Comparison of ENCODE assay signal across 11 cellular contexts in the genomic region with DNA sequence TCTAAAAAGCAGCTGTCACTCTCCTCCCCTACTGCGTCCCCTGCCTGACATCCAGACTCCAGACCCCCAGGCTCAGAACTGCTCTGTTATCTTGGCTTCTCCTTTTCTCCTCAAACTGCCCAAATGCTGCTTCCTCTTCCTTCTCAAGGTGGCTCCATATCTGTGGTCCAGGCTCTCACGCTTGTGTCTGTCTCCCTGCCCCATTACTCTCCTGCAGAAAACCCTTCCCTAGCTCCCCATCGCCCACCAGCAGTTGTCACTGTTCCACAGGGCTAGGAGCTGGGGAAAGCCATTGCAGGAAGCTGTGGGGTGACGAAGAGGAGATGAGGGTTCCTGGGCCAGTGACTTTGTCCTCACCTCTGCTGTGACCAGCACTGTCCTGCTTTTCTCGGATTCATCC. TPM values are rescaled to one million over a fixed set of nuclear protein-coding genes. Genes with fewer than 3 reads are reported as not detected.
DNase-seq lines count a peak whose midpoint lies in the region; ATAC-seq, FAIRE-seq and TF ChIP-seq lines count a peak whose summit lies in the region.
"Had no signal": no experiment of that assay in that cellular context is flagged by ENCODE, and none has a peak within 500 bp of the region (broad histone marks: within the 10 kb centered on the region; RNA-seq: fewer than 3 reads in every experiment).

No MANE protein-coding gene starts in this region.

- POLR2A ChIA-PET in endothelial cell of umbilical vein (lab: Charles Lee): interaction anchor here (1.1 kb wide), 1 partner anchor 182 kb away, joined by 4 read pairs; no protein-coding TSS in a partner anchor

- no TSS peak for BruUV-seq in endothelial cell of umbilical vein (replicated peaks; lab: Mats Ljungman, UMichigan)

- DNase-seq in NCI-H82 (lab: John Stamatoyannopoulos, UW) (peak; percentile 54), NCI-H82 treated with DMSO at 0.1 percent for 48 hours (lab: John Stamatoyannopoulos, UW; ENCODE audit: unreplicated experiment) (no peak), NB4 (ENCODE audit: low read depth) (peak; percentile 36), endothelial cell of umbilical vein (ENCODE audit: low read depth, low spot score) (peak; percentile 36), retinal pigment epithelial cell (ENCODE audit: low read depth) (no peak), SK-N-DZ (ENCODE audit: low spot score) (no peak)
- no peak for DNase-seq in NK-92 treated with Interleukin-12 subunit alpha and Interleukin-12 subunit beta, amount 100 ng/mL, for 24 hours (lab: John Stamatoyannopoulos, UW)
- DNase-seq: activated T-cell treated with anti-CD3 and anti-CD28 coated beads, Interleukin-2, amount 50 U/mL, for 4 hours had no signal

- peak; percentile 18 for FAIRE-seq in endothelial cell of umbilical vein (lab: Jason Lieb, UNC)

- TF ChIP-seq CTCF in NB4 (IDR thresholded peaks at IDR 0.05; ENCODE audit: low read depth, low read length): no peak
- TF ChIP-seq CTCF in endothelial cell of umbilical vein (IDR thresholded peaks at IDR 0.05; ENCODE audit: extremely low read depth in 1 of 2, insufficient read depth in 1 of 2, low read depth in 1 of 2, low read length in 2 of 2): peak; percentile 25 to 49
- peak; percentile 75 for TF ChIP-seq CTCF in retinal pigment epithelial cell (conservative IDR thresholded peaks at IDR 0.05; ENCODE audit: low read depth, low read length)

- no peaks in the 10 kb centered on the region for H3K9me1 ChIP-seq in endothelial cell of umbilical vein (replicated peaks; ENCODE audit: control insufficient read depth, extremely low read depth, insufficient read depth, low read length)

- H3K9ac ChIP-seq in endothelial cell of umbilical vein (replicated peaks; ENCODE audit: extremely low read depth, insufficient read depth, low read length): no peak overlapping the region
- H3K9ac ChIP-seq: parathyroid adenoma had no signal

- no peaks in the 10 kb centered on the region for H3K79me2 ChIP-seq in endothelial cell of umbilical vein (ENCODE audit: control insufficient read depth, insufficient read depth, low read length)
- H3K79me2 ChIP-seq: parathyroid adenoma had no signal

- peak overlapping the region; percentile 7 for H2AFZ ChIP-seq in endothelial cell of umbilical vein (ENCODE audit: low read depth, low read length)
- H2AFZ ChIP-seq: parathyroid adenoma had no signal

- no peak overlapping the region for H3K4me2 ChIP-seq in endothelial cell of umbilical vein (ENCODE audit: insufficient read depth, low read length)

- no peaks in the 10 kb centered on the region for H4K20me1 ChIP-seq in endothelial cell of umbilical vein (replicated peaks; ENCODE audit: control insufficient read depth, extremely low read depth, insufficient read depth, low read length)

- H3K4me3 ChIP-seq in NB4 (ENCODE audit: low read depth, low read length) (no peak overlapping the region), endothelial cell of umbilical vein (replicated peaks in 1 of 3; ENCODE audit: insufficient read depth in 1 of 3, low read depth in 1 of 3, low read length in 3 of 3) (no peak overlapping the region), retinal pigment epithelial cell (ENCODE audit: low read length) (no peak overlapping the region)
- H3K4me3 ChIP-seq: coronary artery had no signal

- intact Hi-C loops in endothelial cell of umbilical vein (cut with micrococcal nuclease): loop anchor here (1.0 to 10.0 kb wide), 3 partner anchors 117 to 719 kb away; partner anchors contain the start of gene ALDH1A2

- H3K27me3 ChIP-seq in endothelial cell of umbilical vein (ENCODE audit: control insufficient read depth in 2 of 2, insufficient read depth in 2 of 2, low read length in 2 of 2): no peaks in the 10 kb centered on the region

- H3K9me3 ChIP-seq in endothelial cell of umbilical vein (replicated peaks; ENCODE audit: control insufficient read depth, insufficient read depth, low read length): no peaks in the 10 kb centered on the region

- peaks cover 5% of the 10 kb centered on the region for H3K4me1 ChIP-seq in endothelial cell of umbilical vein (ENCODE audit: control insufficient read depth, extremely low read depth, insufficient read depth, low read length)
- H3K4me1 ChIP-seq: parathyroid adenoma had no signal

- no peaks in the 10 kb centered on the region for H3K36me3 ChIP-seq in endothelial cell of umbilical vein (ENCODE audit: control insufficient read depth in 2 of 2, extremely low read depth in 1 of 2, insufficient read depth in 2 of 2, low read length in 2 of 2)

- CTCF ChIA-PET in endothelial cell of umbilical vein (lab: Charles Lee): interaction anchor here (0.8 to 13.5 kb wide), 26 partner anchors 10 to 203 kb away, joined by 3 to 680 read pairs (median 6); partner anchors contain the start of gene CGNL1

- TF ChIP-seq POLR2A in NB4 (IDR thresholded peaks at IDR 0.05; ENCODE audit: extremely low read depth, insufficient read length) (no peak), endothelial cell of umbilical vein (IDR thresholded peaks at IDR 0.05; ENCODE audit: low read depth, low read length) (no peak)

- H3K27ac ChIP-seq in endothelial cell of umbilical vein (ENCODE audit: insufficient read depth, low read depth, low read length): no peak overlapping the region
- H3K27ac ChIP-seq: coronary artery, parathyroid adenoma had no signal

- dilution Hi-C loops in endothelial cell of umbilical vein (cut with MboI; ENCODE audit: extremely low pct_ligation_motif_present, low sequenced_read_pairs): loop anchor here (25.0 kb wide), 1 partner anchor 192 kb away; no protein-coding TSS in a partner anchor

- no peak for ATAC-seq in GM18511 (IDR thresholded peaks at IDR 0.05; ENCODE audit: unreplicated experiment)
- ATAC-seq: activated T-cell treated with anti-CD3 and anti-CD28 coated beads, Interleukin-2, amount 50 U/mL, for 4 hours had no signal

TF ChIP-seq in endothelial cell of umbilical vein, 7 proteins besides CTCF, POLR2A, EP300 and RAD21:
- TF ChIP-seq FOS (IDR thresholded peaks at IDR 0.05; ENCODE audit: borderline replicate concordance, insufficient read depth, low read length): no peak
- no peak for TF ChIP-seq JUN (IDR thresholded peaks at IDR 0.05; ENCODE audit: borderline replicate concordance, insufficient read depth, insufficient read length, low read depth)
- no peak for TF ChIP-seq MAX (IDR thresholded peaks at IDR 0.05; ENCODE audit: insufficient read depth, insufficient read length)
- TF ChIP-seq EZH2 (IDR thresholded peaks at IDR 0.05; ENCODE audit: borderline replicate concordance, low read depth, low read length, severe bottlenecking): no peak
- no peak for TF ChIP-seq POLR2AphosphoS5 (IDR thresholded peaks at IDR 0.05; ENCODE audit: insufficient read depth, low read depth, low read length)
- TF ChIP-seq MYC (IDR thresholded peaks at IDR 0.05; ENCODE audit: low read depth, low read length): no peak
- TF ChIP-seq GATA2 (IDR thresholded peaks at IDR 0.05; ENCODE audit: insufficient read depth, insufficient read length, low read depth, low read length): no peak

RNA-seq across cellular contexts. Expression of gene CGNL1, which starts 30.7 kb away (rescaled TPM):
- total RNA-seq in endothelial cell of umbilical vein: 25.7 and 27.1 TPM in 2 replicates
- 5.9 and 6.9 TPM in 2 replicates for polyA plus RNA-seq in endothelial cell of umbilical vein
- polyA plus RNA-seq in endothelial cell of umbilical vein (2011; cell fraction: cytosol; rRNA removed): 8.8 and 9.0 TPM in 2 replicates
- polyA plus RNA-seq in endothelial cell of umbilical vein (2011; cell fraction: nucleus; rRNA removed): 20.6 and 21.6 TPM in 2 replicates
- 10.4 and 16.7 TPM in 2 replicates for polyA plus RNA-seq in endothelial cell of umbilical vein (2012)
- polyA minus RNA-seq in endothelial cell of umbilical vein: 20.0 and 23.6 TPM in 2 replicates
- polyA minus RNA-seq in endothelial cell of umbilical vein (2011; cell fraction: cytosol; rRNA and poly(A)+ RNA removed): not detected
- polyA minus RNA-seq in endothelial cell of umbilical vein (2011; cell fraction: nucleus; rRNA and poly(A)+ RNA removed): 21.5 and 22.7 TPM in 2 replicates
- polyA plus RNA-seq in SK-N-DZ (2014; cell fraction: cytosol; rRNA removed): 0.21 and 0.23 TPM in 2 replicates
- polyA plus RNA-seq in SK-N-DZ (2014; cell fraction: nucleus; rRNA removed): 0.04 and 0.23 TPM in 2 replicates

Comparison
In these comparisons a context has a peak if more than half of its experiments do, and no peak if none do; other contexts are left out.
1. DNase-seq: peak in NCI-H82 (single experiment), NB4 (single experiment) and endothelial cell of umbilical vein (single experiment); none in NCI-H82 treated with DMSO at 0.1 percent for 48 hours (single experiment), retinal pigment epithelial cell (single experiment), NK-92 treated with Interleukin-12 subunit alpha and Interleukin-12 subunit beta, amount 100 ng/mL, for 24 hours (single experiment) and SK-N-DZ (single experiment).